In genomic region chr5:94362857-94363256, GRCh38 we compare ENCODE assay signal across 17 cellular contexts.
DNase-seq lines count a peak whose midpoint lies in the region; ATAC-seq and TF ChIP-seq lines count a peak whose summit lies in the region.
"Had no signal": no experiment of that assay in that cellular context is flagged by ENCODE, and none has a peak within 500 bp of the region (broad histone marks: within the 10 kb centered on the region; RNA-seq: fewer than 3 reads in every experiment).

No MANE protein-coding gene starts in this region.

- DNase-seq in breast epithelium (ENCODE audit: low spot score in 2 of 2) (no peak), foreskin keratinocyte (peak; percentile 56 to 74), NCI-H1092 treated with DMSO at 0.1 percent for 48 hours (lab: John Stamatoyannopoulos, UW) (no peak), KG1 (lab: John Stamatoyannopoulos, UW) (no peak)
- DNase-seq in naive thymus-derived CD4-positive, alpha-beta T cell = no peak
- DNase-seq: CD4-positive, CD25-positive, alpha-beta regulatory T cell; DMS153; GOT3; MV-4-11; NCI-H1417 treated with DMSO at 0.1 percent for 48 hours; NCI-H524; SHP77 treated with DMSO at 0.1 percent for 48 hours; T-helper 2 cell had no signal

- H3K9ac ChIP-seq in ES-I3 (ENCODE audit: low read depth, low read length) (peak overlapping the region; percentile 14; the same call in 1 of the 2 replicates), HUES48 (ENCODE audit: low read depth, low read length) (peak overlapping the region; percentile 49; the same call in 1 of the 2 replicates)

- no peak overlapping the region for H3K4me3 Mint-ChIP-seq in naive thymus-derived CD4-positive, alpha-beta T cell
- H3K4me3 Mint-ChIP-seq: B cell; CD4-positive, CD25-positive, alpha-beta regulatory T cell had no signal

- TF ChIP-seq CTCF in breast epithelium (IDR thresholded peaks at IDR 0.05) (no peak), foreskin keratinocyte (conservative IDR thresholded peaks at IDR 0.05) (no peak)

- no peak for TF ChIP-seq POLR2A in breast epithelium (IDR thresholded peaks at IDR 0.05)

- intact Hi-C loops in breast epithelium (cut with DNase I; ENCODE audit: low total_unique reads) = no loop called here
- intact Hi-C loops in naive thymus-derived CD4-positive, alpha-beta T cell (cut with micrococcal nuclease) = no loop called here

- H3K9me3 Mint-ChIP-seq in naive thymus-derived CD4-positive, alpha-beta T cell = no peaks in the 10 kb centered on the region

- H3K27me3 ChIP-seq in HUES48 (ENCODE audit: control insufficient read depth, insufficient read depth, low read length) (no peaks in the 10 kb centered on the region), breast epithelium (no peaks in the 10 kb centered on the region), foreskin keratinocyte (no peaks in the 10 kb centered on the region)
- no peaks in the 10 kb centered on the region for H3K27me3 ChIP-seq in naive thymus-derived CD4-positive, alpha-beta T cell (ENCODE audit: control insufficient read depth in 2 of 2, insufficient read depth in 2 of 2, low read length in 2 of 2)

- H3K4me3 ChIP-seq in HUES48 (ENCODE audit: low read depth, low read length) = peak overlapping the region; percentile 85
- no peak overlapping the region for H3K4me3 ChIP-seq in breast epithelium
- H3K4me3 ChIP-seq in naive thymus-derived CD4-positive, alpha-beta T cell (ENCODE audit: low read length) = no peak overlapping the region

- ATAC-seq in foreskin keratinocyte = no peak
- no peak for ATAC-seq in naive thymus-derived CD4-positive, alpha-beta T cell

- peaks cover 14% of the 10 kb centered on the region for H3K4me1 ChIP-seq in ES-I3 (ENCODE audit: insufficient read depth, low read length)
- H3K4me1 ChIP-seq in HUES48 (ENCODE audit: control insufficient read depth, insufficient read depth, low read length) = peaks cover 20% of the 10 kb centered on the region
- peaks cover 0 to 6% of the 10 kb centered on the region in 2 donors for H3K4me1 ChIP-seq in breast epithelium
- peaks cover 23% of the 10 kb centered on the region for H3K4me1 ChIP-seq in foreskin keratinocyte
- no peaks in the 10 kb centered on the region for H3K4me1 ChIP-seq in naive thymus-derived CD4-positive, alpha-beta T cell (ENCODE audit: control insufficient read depth in 2 of 2, insufficient read depth in 2 of 2, low read length in 2 of 2)

- H3K27ac ChIP-seq in HUES48 (ENCODE audit: low read depth, low read length) = peak overlapping the region; percentile 94
- H3K27ac ChIP-seq in breast epithelium = peak overlapping the region; percentile 72 to 76
- no peak overlapping the region for H3K27ac ChIP-seq in foreskin keratinocyte
- no peak overlapping the region for H3K27ac ChIP-seq in naive thymus-derived CD4-positive, alpha-beta T cell (ENCODE audit: low read depth, low read length)

- H3K36me3 ChIP-seq in ES-I3 (ENCODE audit: insufficient read depth, low read length) (peaks cover 3% of the 10 kb centered on the region; the same call in 1 of the 2 replicates), HUES48 (ENCODE audit: control insufficient read depth, insufficient read depth, low read length) (peaks cover 18% of the 10 kb centered on the region), breast epithelium (no peaks in the 10 kb centered on the region)
- H3K36me3 ChIP-seq in naive thymus-derived CD4-positive, alpha-beta T cell (ENCODE audit: control insufficient read depth in 2 of 3, insufficient read depth in 3 of 3, low read length in 3 of 3) = no peaks in the 10 kb centered on the region

- H3K9me3 ChIP-seq in ES-I3 (ENCODE audit: control insufficient read depth, insufficient read depth, low read length) (no peaks in the 10 kb centered on the region), HUES48 (ENCODE audit: control insufficient read depth, insufficient read depth, low read length) (no peaks in the 10 kb centered on the region), breast epithelium (no peaks in the 10 kb centered on the region)
- H3K9me3 ChIP-seq in naive thymus-derived CD4-positive, alpha-beta T cell (ENCODE audit: control insufficient read depth in 2 of 3, low read length in 3 of 3) = no peaks in the 10 kb centered on the region
- H3K9me3 ChIP-seq: Caco-2 had no signal

- H3K27me3 Mint-ChIP-seq in naive thymus-derived CD4-positive, alpha-beta T cell = no peaks in the 10 kb centered on the region
- H3K27me3 Mint-ChIP-seq: B cell; CD4-positive, CD25-positive, alpha-beta regulatory T cell had no signal

- peaks cover 0 to 3% (median 0%) of the 10 kb centered on the region in 5 donors for H3K36me3 Mint-ChIP-seq in naive thymus-derived CD4-positive, alpha-beta T cell
- H3K36me3 Mint-ChIP-seq: CD4-positive, CD25-positive, alpha-beta regulatory T cell had no signal

- no peaks in the 10 kb centered on the region for H3K4me1 Mint-ChIP-seq in naive thymus-derived CD4-positive, alpha-beta T cell
- H3K4me1 Mint-ChIP-seq: B cell; CD4-positive, CD25-positive, alpha-beta regulatory T cell had no signal

- CTCF ChIA-PET in naive thymus-derived CD4-positive, alpha-beta T cell (lab: Charles Lee) = no interaction called here

- POLR2A ChIA-PET in naive thymus-derived CD4-positive, alpha-beta T cell (lab: Charles Lee) = no interaction called here

- no peak overlapping the region for H3K27ac Mint-ChIP-seq in naive thymus-derived CD4-positive, alpha-beta T cell
- H3K27ac Mint-ChIP-seq: B cell; CD4-positive, CD25-positive, alpha-beta regulatory T cell had no signal

Comparison
In these comparisons a context has a peak if more than half of its experiments do, and no peak if none do; other contexts are left out.
1. H3K27ac ChIP-seq: peak in HUES48 (single experiment) and breast epithelium (2 of 2); none in foreskin keratinocyte (single experiment) and naive thymus-derived CD4-positive, alpha-beta T cell (single experiment).
2. DNase-seq: peak in foreskin keratinocyte (2 of 2); none in breast epithelium (0 of 2), NCI-H1092 treated with DMSO at 0.1 percent for 48 hours (single experiment), naive thymus-derived CD4-positive, alpha-beta T cell (0 of 9) and KG1 (single experiment).